8 cellular contexts compared by ENCODE assay signal in genomic region chr11:118922745-118923627, GRCh38. TPM values are rescaled to one million over a fixed set of nuclear protein-coding genes. Genes with fewer than 3 reads are reported as not detected.
DNase-seq lines count a peak whose midpoint lies in the region; ATAC-seq and TF ChIP-seq lines count a peak whose summit lies in the region.

No MANE protein-coding gene starts in this region.

- BruUV-seq in Caco-2 (replicated peaks; lab: Mats Ljungman, UMichigan): no TSS peak

- POLR2A ChIA-PET in Caco-2 (lab: Charles Lee) (interaction anchor here (0.5 to 0.7 kb wide), 3 partner anchors 20 to 188 kb away, joined by 3 to 7 read pairs (median 3); no protein-coding TSS in a partner anchor), WTC11 (lab: Charles Lee) (interaction anchor here (1.0 kb wide), 1 partner anchor 233 kb away, joined by 3 read pairs; no protein-coding TSS in a partner anchor)

- peak overlapping the region; percentile 27 for H3K27ac Mint-ChIP-seq in Caco-2 (ENCODE audit: unreplicated experiment)
- H3K27ac Mint-ChIP-seq in WTC11: peak overlapping the region; percentile 36; the same call in 1 of the 2 replicates

- WGBS in prostate gland: 21% methylated on average over 9 of the region's 9 CpGs

- no peaks in the 10 kb centered on the region for H3K9me3 ChIP-seq in Caco-2
- H3K9me3 ChIP-seq in prostate gland: no peaks in the 10 kb centered on the region

- intact Hi-C loops in Caco-2 (cut with micrococcal nuclease; ENCODE audit: unreplicated experiment) (no loop called here), prostate gland (cut with DNase I) (no loop called here), posterior vena cava (cut with DNase I) (loop anchor here in 1 of 2 donors (2.0 kb wide), 1 partner anchor 14 kb away; no protein-coding TSS in a partner anchor)

- ATAC-seq in WTC11: no peak
- ATAC-seq in HG03378 (IDR thresholded peaks at IDR 0.05; ENCODE audit: unreplicated experiment): no peak

- no peaks in the 10 kb centered on the region for H3K27me3 Mint-ChIP-seq in Caco-2 (ENCODE audit: insufficient read depth, unreplicated experiment)
- H3K27me3 Mint-ChIP-seq in WTC11 (ENCODE audit: low read depth): peaks cover 13% of the 10 kb centered on the region

- H3K4me3 ChIP-seq in Caco-2 (ENCODE audit: low read depth, low read length) (peak overlapping the region; percentile 92), fibroblast of the aortic adventitia (ENCODE audit: low read depth, low read length) (peak overlapping the region; percentile 97), prostate gland (peak overlapping the region; percentile 97)

- H3K4me3 Mint-ChIP-seq in Caco-2 (ENCODE audit: unreplicated experiment): peak overlapping the region; percentile 78
- peak overlapping the region; percentile 84 for H3K4me3 Mint-ChIP-seq in WTC11

- H3K36me3 Mint-ChIP-seq in Caco-2 (ENCODE audit: insufficient read depth, unreplicated experiment): peaks cover 57% of the 10 kb centered on the region
- H3K36me3 Mint-ChIP-seq in WTC11: no peaks in the 10 kb centered on the region

- no peaks in the 10 kb centered on the region for H3K36me3 ChIP-seq in Caco-2 (ENCODE audit: control insufficient read depth, insufficient read depth, low read length)
- H3K36me3 ChIP-seq in prostate gland: no peaks in the 10 kb centered on the region

- CTCF ChIA-PET in Caco-2 (lab: Charles Lee) (interaction anchor here (0.8 to 1.1 kb wide), 2 partner anchors 8 to 19 kb away, joined by 3 read pairs; no protein-coding TSS in a partner anchor), WTC11 (lab: Charles Lee) (interaction anchor here (0.7 to 1.4 kb wide), 3 partner anchors 28 to 233 kb away, joined by 3 read pairs; partner anchors contain the start of gene DDX6)

- H3K27me3 ChIP-seq in Caco-2 (replicated peaks; ENCODE audit: control insufficient read depth, insufficient read depth, low read length) (no peaks in the 10 kb centered on the region), prostate gland (replicated peaks; ENCODE audit: insufficient read depth) (no peaks in the 10 kb centered on the region)

- peaks cover 65% of the 10 kb centered on the region for H3K4me1 ChIP-seq in Caco-2
- peaks cover 57% of the 10 kb centered on the region for H3K4me1 ChIP-seq in prostate gland (replicated peaks)

- H3K27ac ChIP-seq in prostate gland: peak overlapping the region; percentile 92 to 97

- DNase-seq in Caco-2: no peak
- DNase-seq in WTC11 (ENCODE audit: low spot score): no peak
- no peak for DNase-seq in fibroblast of the aortic adventitia (ENCODE audit: low read depth)
- DNase-seq in prostate gland (ENCODE audit: low spot score): no peak
- DNase-seq in pons (ENCODE audit: low spot score): no peak
- no peak for DNase-seq in posterior vena cava (ENCODE audit: low spot score)
- no peak for DNase-seq in amygdala (lab: John Stamatoyannopoulos, UW)

- peak; percentile 7 for TF ChIP-seq POLR2A in prostate gland (IDR thresholded peaks at IDR 0.05)

- no peaks in the 10 kb centered on the region for H3K9me3 Mint-ChIP-seq in Caco-2 (ENCODE audit: unreplicated experiment)
- no peaks in the 10 kb centered on the region for H3K9me3 Mint-ChIP-seq in WTC11

- TF ChIP-seq CTCF in Caco-2 (IDR thresholded peaks at IDR 0.05; ENCODE audit: insufficient read depth in 1 of 2, low read depth in 1 of 2, low read length in 1 of 2, severe bottlenecking in 1 of 2, unreplicated experiment in 1 of 2) (no peak), WTC11 (IDR thresholded peaks at IDR 0.05) (no peak), fibroblast of the aortic adventitia (IDR thresholded peaks at IDR 0.05; ENCODE audit: insufficient read depth, low read length) (no peak), prostate gland (IDR thresholded peaks at IDR 0.05) (no peak)

- H3K4me1 Mint-ChIP-seq in Caco-2 (ENCODE audit: low read depth, unreplicated experiment): peaks cover 47% of the 10 kb centered on the region
- H3K4me1 Mint-ChIP-seq in WTC11: peaks cover 74% of the 10 kb centered on the region

TF ChIP-seq in WTC11, 78 proteins besides CTCF, POLR2A, EP300 and RAD21:
- TF ChIP-seq PRDM15 (CRISPR knock-in tag; IDR thresholded peaks at IDR 0.05) (peak; percentile 35; the same call in 1 of the 2 replicates), MXD4 (CRISPR knock-in tag; IDR thresholded peaks at IDR 0.05; ENCODE audit: borderline replicate concordance) (no peak)

RNA-seq across cellular contexts. Expression of gene BCL9L, which starts 2.7 kb away (rescaled TPM):
- 186 and 203 TPM in 2 replicates for total RNA-seq in Caco-2 (2022)
- total RNA-seq in WTC11 (2021): 62.1 to 65.3 TPM (median 64.7 TPM) in 3 replicates
- total RNA-seq in fibroblast of the aortic adventitia (ENCODE audit: low replicate concordance): 17.7 and 19.5 TPM in 2 replicates
- total RNA-seq in prostate gland: 10 to 100 TPM; 46.6 to 56.8 TPM
- total RNA-seq in posterior vena cava: 10 to 100 TPM; 89.2 to 89.5 TPM

RNA-seq across cellular contexts. Expression of gene UPK2, which starts 33.1 kb away (rescaled TPM):
- 1.8 and 3.5 TPM in 2 replicates for total RNA-seq in Caco-2 (2022)
- total RNA-seq in WTC11 (2021): not detected in 3 replicates
- not detected in 2 replicates for total RNA-seq in fibroblast of the aortic adventitia (ENCODE audit: low replicate concordance)
- total RNA-seq in prostate gland: not detected
- not detected for total RNA-seq in posterior vena cava

RNA-seq across cellular contexts. Expression of gene CXCR5, which starts 39.3 kb away (rescaled TPM):
- total RNA-seq in Caco-2 (2022) (not detected in 2 replicates), WTC11 (2021) (0.07 TPM in 1 of 3 replicates, not detected in the others), fibroblast of the aortic adventitia (ENCODE audit: low replicate concordance) (not detected in 2 replicates), prostate gland (under 1 TPM in 1 of 2 donors, not detected in 1; 0.17 TPM), posterior vena cava (under 1 TPM in 1 of 2 donors, not detected in 1; 0.10 TPM)

RNA-seq across cellular contexts. Expression of gene FOXR1, which starts 48.6 kb away (rescaled TPM):
- not detected in 2 replicates for total RNA-seq in Caco-2 (2022)
- total RNA-seq in WTC11 (2021): not detected in 3 replicates
- total RNA-seq in fibroblast of the aortic adventitia (ENCODE audit: low replicate concordance): not detected in 2 replicates
- 1 to 10 TPM in 1 of 2 donors, not detected in 1; 1.8 TPM for total RNA-seq in prostate gland
- total RNA-seq in posterior vena cava: not detected
